8 cellular contexts compared by ENCODE assay signal in the genomic region with DNA sequence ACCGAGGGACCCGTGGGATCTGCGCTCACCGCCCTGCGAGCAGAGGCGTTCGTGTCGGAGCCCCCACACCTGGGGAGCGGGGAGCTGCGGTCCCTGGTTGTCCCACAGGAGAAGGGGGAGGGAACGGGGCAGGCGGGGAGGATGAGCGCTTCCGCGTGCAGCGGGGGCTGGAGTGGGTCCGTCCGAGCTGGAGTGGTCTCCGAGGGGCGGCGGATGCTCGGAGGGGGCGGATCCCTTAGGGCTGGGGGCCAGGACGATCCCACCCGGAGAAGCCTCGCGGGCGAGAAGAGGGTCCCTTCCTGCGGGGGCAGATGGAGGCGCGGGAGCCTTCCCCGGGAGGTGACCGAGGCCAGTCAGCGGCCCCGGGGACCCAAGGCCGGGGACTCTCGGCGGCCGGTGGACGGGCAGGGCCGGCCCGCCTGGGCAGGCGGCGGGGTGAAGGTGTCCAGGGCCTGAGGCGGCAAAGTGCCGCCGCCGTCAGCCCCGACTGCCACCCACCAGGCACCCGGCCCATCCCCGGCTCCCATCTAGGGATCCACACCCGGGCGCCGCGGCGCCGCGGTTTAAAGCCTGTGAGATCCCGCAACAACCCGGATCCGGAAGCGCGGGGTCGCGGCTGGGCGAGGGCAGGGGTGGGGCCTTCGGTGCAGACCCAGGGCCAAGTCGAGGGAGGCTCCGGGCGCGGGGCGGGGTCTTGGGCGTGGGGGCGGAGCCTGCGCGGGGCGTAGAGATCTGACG. TPM values are rescaled to one million over a fixed set of nuclear protein-coding genes. Genes with fewer than 3 reads are reported as not detected.
DNase-seq lines count a peak whose midpoint lies in the region; ATAC-seq and TF ChIP-seq lines count a peak whose summit lies in the region.

No MANE protein-coding gene starts in this region.

- ATAC-seq in GM19372 (IDR thresholded peaks at IDR 0.05; ENCODE audit: low read depth, unreplicated experiment): peak; percentile 87
- peak; percentile 98 for ATAC-seq in Right ventricle myocardium superior (ENCODE audit: poor library complexity)

- H3K36me3 ChIP-seq in ovary (no peaks in the 10 kb centered on the region), thymus (ENCODE audit: control insufficient read depth, insufficient read depth) (peaks cover 8% of the 10 kb centered on the region)

- H3K27ac ChIP-seq in ovary: peak overlapping the region; percentile 62 to 71
- peak overlapping the region; percentile 22 for H3K27ac ChIP-seq in thymus (ENCODE audit: low read depth)

- H3K27me3 Mint-ChIP-seq in activated naive CD8-positive, alpha-beta T cell: no peaks in the 10 kb centered on the region

- no peak overlapping the region for H3K27ac Mint-ChIP-seq in activated naive CD8-positive, alpha-beta T cell

- H3K4me1 ChIP-seq in ovary (ENCODE audit: insufficient read depth) (peaks cover 14% of the 10 kb centered on the region), thymus (ENCODE audit: control insufficient read depth, insufficient read depth, low read length) (peaks cover 6% of the 10 kb centered on the region)

- DNase-seq in AG09309 (ENCODE audit: low read depth): peak; percentile 10
- DNase-seq in KG1 (lab: John Stamatoyannopoulos, UW): peak; percentile 55
- peak; percentile 73 for DNase-seq in SK-N-DZ (ENCODE audit: low spot score)
- DNase-seq in Right ventricle myocardium superior: peak; percentile 95
- peak; percentile 84 to 92 (median 87) for DNase-seq in ovary

- H3K4me1 Mint-ChIP-seq in activated naive CD8-positive, alpha-beta T cell (ENCODE audit: low read depth): peaks cover 32% of the 10 kb centered on the region

- TF ChIP-seq EP300 in ovary (IDR thresholded peaks at IDR 0.05): no peak

- H3K9me3 ChIP-seq in ovary: no peaks in the 10 kb centered on the region
- H3K9me3 ChIP-seq in thymus (ENCODE audit: control insufficient read depth): peaks cover 1% of the 10 kb centered on the region

- H3K4me3 ChIP-seq in AG09309 (ENCODE audit: control insufficient read depth, low read depth, low read length) (peak overlapping the region; percentile 59), ovary (peak overlapping the region; percentile 78), thymus (ENCODE audit: low read length) (peak overlapping the region; percentile 81)

- H3K4me3 Mint-ChIP-seq in activated naive CD8-positive, alpha-beta T cell: peak overlapping the region; percentile 85

- H3K9me3 Mint-ChIP-seq in activated naive CD8-positive, alpha-beta T cell (ENCODE audit: low read depth): no peaks in the 10 kb centered on the region

- no peaks in the 10 kb centered on the region for H3K27me3 ChIP-seq in ovary
- no peaks in the 10 kb centered on the region for H3K27me3 ChIP-seq in thymus (ENCODE audit: control insufficient read depth, insufficient read depth)

- no peaks in the 10 kb centered on the region for H3K36me3 Mint-ChIP-seq in activated naive CD8-positive, alpha-beta T cell

- TF ChIP-seq CTCF in AG09309 (IDR thresholded peaks at IDR 0.05; ENCODE audit: control insufficient read depth, insufficient read depth, low read depth, low read length, missing control alignments): no peak
- TF ChIP-seq CTCF in ovary (IDR thresholded peaks at IDR 0.05): no peak

- intact Hi-C loops in Right ventricle myocardium superior (cut with DNase I) (no loop called here), ovary (cut with DNase I) (no loop called here)

- no peak for TF ChIP-seq POLR2A in ovary (IDR thresholded peaks at IDR 0.05)

- 1 to 4% (median 2%) methylated on average over 34 to 78 of the region's 78 CpGs for WGBS in ovary, 3 donors
- 5% methylated on average over 78 of the region's 78 CpGs for WGBS in thymus

RNA-seq across cellular contexts. Expression of a gene that starts 5.3 kb away (rescaled TPM):
- not detected in 2 replicates for polyA plus RNA-seq in SK-N-DZ (2014; cell fraction: cytosol; rRNA removed)
- not detected in 2 replicates for polyA plus RNA-seq in SK-N-DZ (2014; cell fraction: nucleus; rRNA removed)
- total RNA-seq in Right ventricle myocardium superior (not detected), ovary (not detected)
- polyA plus RNA-seq in ovary (under 1 TPM in 1 of 2 donors, not detected in 1; 0.05 TPM), thymus (0.02 TPM)

RNA-seq across cellular contexts. Expression of a gene that starts 25.6 kb away (rescaled TPM):
- not detected in 2 replicates for polyA plus RNA-seq in SK-N-DZ (2014; cell fraction: cytosol; rRNA removed)
- 3.6 TPM in 1 of 2 replicates, not detected in the other for polyA plus RNA-seq in SK-N-DZ (2014; cell fraction: nucleus; rRNA removed)
- total RNA-seq in Right ventricle myocardium superior: 17.3 TPM
- 10 to 100 TPM in 6 of 7 donors, 1 to 10 TPM in 1; 7.1 to 22.1 (median 21.4) TPM for total RNA-seq in ovary
- 10 to 100 TPM in 1 of 2 donors, not detected in 1; 10.7 TPM for polyA plus RNA-seq in ovary
- polyA plus RNA-seq in thymus: 7.0 TPM

RNA-seq across cellular contexts. Expression of a gene that starts 49.3 kb away (rescaled TPM):
- polyA plus RNA-seq in SK-N-DZ (2014; cell fraction: cytosol; rRNA removed): 30.8 and 36.4 TPM in 2 replicates
- polyA plus RNA-seq in SK-N-DZ (2014; cell fraction: nucleus; rRNA removed): 21.3 and 31.7 TPM in 2 replicates
- total RNA-seq in Right ventricle myocardium superior (54.7 TPM), ovary (10 to 100 TPM; 26.7 to 60.7 (median 47.6) TPM)
- polyA plus RNA-seq in ovary (10 to 100 TPM; 28.0 to 50.6 TPM), thymus (30.6 TPM)

Comparison
In these comparisons a context has a peak if more than half of its experiments do, and no peak if none do; other contexts are left out.
1. Peak in every context shown above with its lines: DNase-seq, ATAC-seq, H3K4me3 ChIP-seq and H3K27ac ChIP-seq.
2. DNase-seq: peak in every context shown above with its lines; median percentile 95 in Right ventricle myocardium superior; 87 in ovary; 73 in SK-N-DZ; 55 in KG1; 10 in AG09309.